1 cellular context compared by ENCODE assay signal in the genomic region with DNA sequence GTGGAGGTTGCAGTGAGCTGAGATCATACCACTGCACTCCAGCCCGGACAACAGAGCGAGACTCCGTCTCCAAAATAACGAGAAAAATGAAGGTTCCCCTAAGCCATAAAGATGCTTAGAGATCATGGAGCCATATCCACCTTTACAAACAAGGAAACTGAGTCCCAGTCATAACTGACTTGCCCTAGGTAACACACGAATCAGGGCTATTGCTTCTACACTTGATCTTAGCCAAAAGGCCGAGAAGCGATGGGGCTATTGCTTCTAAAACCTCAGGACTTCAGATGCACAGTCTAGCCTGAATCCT.
TF ChIP-seq lines count a peak whose summit lies in the region.

No MANE protein-coding gene starts in this region.

TF ChIP-seq in HepG2, 621 proteins besides CTCF, POLR2A, EP300 and RAD21:
- TF ChIP-seq ZFP82 (CRISPR knock-in tag; IDR thresholded peaks at IDR 0.05; ENCODE audit: borderline replicate concordance) (0 out of 2 replicates have a peak, but pooled peaks have one; percentile 33), ZNF543 (CRISPR knock-in tag; IDR thresholded peaks at IDR 0.05) (no peak), PCBP1 (IDR thresholded peaks at IDR 0.05; ENCODE audit: borderline replicate concordance, low read depth, low read length) (no peak)
- TF ChIP-seq, protein P1, sequence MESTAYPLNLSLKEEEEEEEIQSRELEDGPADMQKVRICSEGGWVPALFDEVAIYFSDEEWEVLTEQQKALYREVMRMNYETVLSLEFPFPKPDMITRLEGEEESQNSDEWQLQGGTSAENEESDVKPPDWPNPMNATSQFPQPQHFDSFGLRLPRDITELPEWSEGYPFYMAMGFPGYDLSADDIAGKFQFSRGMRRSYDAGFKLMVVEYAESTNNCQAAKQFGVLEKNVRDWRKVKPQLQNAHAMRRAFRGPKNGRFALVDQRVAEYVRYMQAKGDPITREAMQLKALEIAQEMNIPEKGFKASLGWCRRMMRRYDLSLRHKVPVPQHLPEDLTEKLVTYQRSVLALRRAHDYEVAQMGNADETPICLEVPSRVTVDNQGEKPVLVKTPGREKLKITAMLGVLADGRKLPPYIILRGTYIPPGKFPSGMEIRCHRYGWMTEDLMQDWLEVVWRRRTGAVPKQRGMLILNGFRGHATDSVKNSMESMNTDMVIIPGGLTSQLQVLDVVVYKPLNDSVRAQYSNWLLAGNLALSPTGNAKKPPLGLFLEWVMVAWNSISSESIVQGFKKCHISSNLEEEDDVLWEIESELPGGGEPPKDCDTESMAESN (CRISPR knock-in tag; conservative IDR thresholded peaks at IDR 0.05) = no peak
